In the genomic region with DNA sequence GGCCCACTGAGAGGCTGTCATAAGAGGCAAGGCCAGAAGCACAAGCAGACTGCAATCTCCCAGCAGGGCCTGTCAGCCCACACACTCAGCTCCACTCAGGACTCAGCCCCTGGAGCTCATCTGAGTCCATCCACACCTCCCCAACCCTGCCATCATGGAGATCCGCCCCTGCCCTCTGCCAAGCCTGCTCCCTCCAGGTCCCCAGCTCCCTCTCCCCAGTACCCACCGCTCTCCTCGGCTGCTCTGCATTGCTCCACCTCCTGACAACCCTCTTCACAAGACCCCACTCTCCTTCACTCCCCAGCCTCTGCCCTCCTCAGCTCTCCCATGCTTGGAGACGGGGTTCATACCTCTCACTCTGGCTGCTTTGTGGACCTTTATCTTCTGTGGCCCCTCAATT, we compare ENCODE assay signal across 27 cellular contexts.
"Had no signal": no experiment of that assay in that cellular context is flagged by ENCODE, and none has a peak within 500 bp of the region (broad histone marks: within the 10 kb centered on the region; RNA-seq: fewer than 3 reads in every experiment).

No MANE protein-coding gene starts in this region.

- H3K9me3 Mint-ChIP-seq: activated naive CD4-positive, alpha-beta T cell treated with anti-CD3 and anti-CD28 coated beads, Interleukin-2, amount 50 U/mL, for 72 hours; activated T-cell treated with anti-CD3 and anti-CD28 coated beads, Interleukin-2, amount 50 U/mL, for 24 hours; activated T-helper 2 cell treated with anti-CD3 and anti-CD28 coated beads, Interferon-gamma antibody, Interleukin-2, Interleukin-4, amounts not matched to agents 10 μg/mL and 5 μg/mL and 100 μg/mL, durations not matched to agents 14 hours and 24 hours and 36 hours; mesothelial cell of epicardium; naive B cell; neural crest cell had no signal

- DNase-seq: activated CD4-positive, alpha-beta T cell treated with anti-CD3 and anti-CD28 coated beads for 4 hours; activated CD4-positive, alpha-beta T cell treated with anti-CD3 and anti-CD28 coated beads, Interleukin-2, amount 50 U/mL, for 4 hours; activated CD8-positive, alpha-beta memory T cell treated with anti-CD3 and anti-CD28 coated beads, Interleukin-2, amount 50 U/mL, for 4 hours; activated T-cell treated with anti-CD3 and anti-CD28 coated beads, Interleukin-2, amount 50 U/mL, for 24 hours; adrenal gland; caudate nucleus; dermis blood vessel endothelial cell; effector CD4-positive, alpha-beta T cell; esophagus squamous epithelium; foreskin melanocyte; kidney glomerular epithelial cell; left ventricle myocardium inferior; naive B cell; occipital lobe; SK-N-SH; stimulated activated CD4-positive, alpha-beta T cell treated with anti-CD3 and anti-CD28 coated beads, Interleukin-2, amount 100 ng/mL, for 24 hours; stimulated activated naive CD4-positive, alpha-beta T cell treated with Interleukin-2 at 50 U/mL for 16 hours; SW 1271 had no signal

- H3K36me3 Mint-ChIP-seq: mesothelial cell of epicardium, naive B cell had no signal

- H3K27ac Mint-ChIP-seq: activated T-cell treated with anti-CD3 and anti-CD28 coated beads, Interleukin-2, amount 50 U/mL, for 24 hours; activated T-helper 2 cell treated with anti-CD3 and anti-CD28 coated beads, Interferon-gamma antibody, Interleukin-2, Interleukin-4, amounts not matched to agents 10 μg/mL and 5 μg/mL and 100 μg/mL, durations not matched to agents 14 hours and 24 hours and 36 hours; mesothelial cell of epicardium; naive B cell had no signal

- H3K4me2 ChIP-seq: SK-N-SH, smooth muscle cell had no signal

- FAIRE-seq: astrocyte had no signal

- H3K4me3 ChIP-seq: adrenal gland, esophagus squamous epithelium, left ventricle myocardium inferior, right atrium auricular region, smooth muscle cell, tibial nerve had no signal

- H3K27me3 ChIP-seq: adrenal gland, esophagus squamous epithelium, right atrium auricular region, tibial nerve had no signal

- H3K27me3 Mint-ChIP-seq: activated T-cell treated with anti-CD3 and anti-CD28 coated beads, Interleukin-2, amount 50 U/mL, for 24 hours; naive B cell had no signal

- H3K36me3 ChIP-seq: adrenal gland, left ventricle myocardium inferior, right atrium auricular region had no signal

- H3K27ac ChIP-seq: adrenal gland, epithelial cell of prostate, esophagus squamous epithelium, left ventricle myocardium inferior, tibial nerve had no signal

- H3K4me3 Mint-ChIP-seq: activated T-cell treated with anti-CD3 and anti-CD28 coated beads, Interleukin-2, amount 50 U/mL, for 24 hours; mesothelial cell of epicardium; naive B cell; neural crest cell had no signal

- H3K9me3 ChIP-seq: adrenal gland, esophagus squamous epithelium, left ventricle myocardium inferior, right atrium auricular region, SK-N-SH, tibial nerve had no signal

- H3K4me1 ChIP-seq: adrenal gland had no signal
